ENCODE assay signal across 3 cellular contexts in genomic region chr1:162829268-162829667, GRCh38.
TF ChIP-seq lines count a peak whose summit lies in the region.

No MANE protein-coding gene starts in this region.

TF ChIP-seq in HepG2, 621 proteins besides CTCF, POLR2A, EP300 and RAD21:
- TF ChIP-seq NONO (IDR thresholded peaks at IDR 0.05) = 0 out of 2 replicates have a peak, but pooled peaks have one; percentile 32
- no peak for TF ChIP-seq NONO (CRISPR knock-in tag; conservative IDR thresholded peaks at IDR 0.05)
- TF ChIP-seq ZNF616 (CRISPR knock-in tag; IDR thresholded peaks at IDR 0.05; ENCODE audit: low read depth) = no peak

TF ChIP-seq in HEK293, 187 proteins besides CTCF, POLR2A, EP300 and RAD21:
- TF ChIP-seq ZNF366 (tag by site-specific recombination; conservative IDR thresholded peaks at IDR 0.05) (peak; percentile 96), ZNF239 (tag by site-specific recombination; IDR thresholded peaks at IDR 0.05) (no peak)

TF ChIP-seq in K562, 482 proteins besides CTCF, POLR2A, EP300 and RAD21:
- TF ChIP-seq ZNF133 (CRISPR knock-in tag; IDR thresholded peaks at IDR 0.05) (no peak), DEAF1 (CRISPR knock-in tag; IDR thresholded peaks at IDR 0.05) (no peak), POLR2AphosphoS2 (IDR thresholded peaks at IDR 0.05; ENCODE audit: low read length) (no peak), SMARCA5 (IDR thresholded peaks at IDR 0.05) (no peak), JUNB (CRISPR knock-in tag; conservative IDR thresholded peaks at IDR 0.05) (no peak), SMARCE1 (IDR thresholded peaks at IDR 0.05) (no peak), ZNF780A (CRISPR knock-in tag; IDR thresholded peaks at IDR 0.05) (no peak), MTA1 (IDR thresholded peaks at IDR 0.05; ENCODE audit: borderline replicate concordance) (peak; percentile 56; the same call in 1 of the 2 replicates), ZNF583 (CRISPR knock-in tag; IDR thresholded peaks at IDR 0.05) (no peak), CC2D1A (IDR thresholded peaks at IDR 0.05) (0 out of 2 replicates have a peak, but pooled peaks have one; percentile 13), KAT2B (IDR thresholded peaks at IDR 0.05; ENCODE audit: low read depth, low read length) (no peak), THAP12 (CRISPR knock-in tag; IDR thresholded peaks at IDR 0.05) (no peak), PTBP1 (IDR thresholded peaks at IDR 0.05; ENCODE audit: low read depth, low read length) (no peak), BRF2 (IDR thresholded peaks at IDR 0.05; ENCODE audit: borderline replicate concordance, insufficient read depth, insufficient read length) (no peak), NR0B1 (IDR thresholded peaks at IDR 0.05; ENCODE audit: partially characterized antibody) (no peak), SMAD1 (IDR thresholded peaks at IDR 0.05; ENCODE audit: low read depth, low read length, partially characterized antibody) (no peak), MTA2 (IDR thresholded peaks at IDR 0.05; ENCODE audit: low read depth) (peak; percentile 30; the same call in 1 of the 2 replicates), ZBTB5 (IDR thresholded peaks at IDR 0.05) (peak; percentile 47; the same call in 1 of the 2 replicates), ZNF143 (CRISPR knock-in tag; IDR thresholded peaks at IDR 0.05) (no peak), SETDB1 (IDR thresholded peaks at IDR 0.05; ENCODE audit: low read length) (no peak), SMAD4 (CRISPR knock-in tag; conservative IDR thresholded peaks at IDR 0.05) (no peak), THRAP3 (IDR thresholded peaks at IDR 0.05; ENCODE audit: borderline replicate concordance) (0 out of 2 replicates have a peak, but pooled peaks have one; percentile 30), ZNF512 (tag; IDR thresholded peaks at IDR 0.05) (peak; percentile 95), CCNT2 (IDR thresholded peaks at IDR 0.05; ENCODE audit: borderline replicate concordance, extremely low read depth, insufficient read length, low read depth, low read length) (no peak), RREB1 (CRISPR knock-in tag; IDR thresholded peaks at IDR 0.05) (no peak), RBM22 (IDR thresholded peaks at IDR 0.05; ENCODE audit: low read depth, low read length, poor library complexity, severe bottlenecking) (no peak), KLF10 (CRISPR knock-in tag; IDR thresholded peaks at IDR 0.05) (no peak), TEAD1 (CRISPR knock-in tag; IDR thresholded peaks at IDR 0.05) (no peak), ZNF584 (CRISPR knock-in tag; IDR thresholded peaks at IDR 0.05; ENCODE audit: low read depth) (no peak)
